20 cellular contexts compared by ENCODE assay signal in the genomic region with DNA sequence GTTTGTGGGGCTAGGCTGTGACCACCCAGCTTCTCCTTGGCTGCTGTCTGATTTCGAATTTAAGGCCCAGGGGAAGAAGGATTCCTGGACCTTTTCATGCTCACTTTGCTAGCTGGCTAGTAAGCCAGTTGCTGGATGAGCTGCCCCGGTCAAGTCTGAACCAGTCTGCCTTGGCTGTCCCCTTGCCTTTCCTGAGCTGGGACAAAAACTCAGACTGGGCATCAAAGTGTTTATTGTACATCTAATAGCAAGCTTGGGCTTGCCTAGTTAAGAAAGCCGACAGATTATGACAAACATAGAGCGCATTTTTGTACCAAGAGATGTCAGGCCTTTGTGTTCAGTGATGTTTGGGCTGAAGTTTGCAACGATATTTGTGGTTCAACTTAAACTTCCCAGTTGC. TPM values are rescaled to one million over a fixed set of nuclear protein-coding genes. Genes with fewer than 3 reads are reported as not detected.
A peak's percentile ranks its signal among the peaks of the same experiment; 100 is the strongest.
DNase-seq lines count a peak whose midpoint lies in the region; ATAC-seq and TF ChIP-seq lines count a peak whose summit lies in the region.
"Had no signal": no experiment of that assay in that cellular context is flagged by ENCODE, and none has a peak within 500 bp of the region (broad histone marks: within the 10 kb centered on the region; RNA-seq: fewer than 3 reads in every experiment).

No MANE protein-coding gene starts in this region.

- H3K27ac Mint-ChIP-seq in osteocyte (ENCODE audit: unreplicated experiment), result no peak overlapping the region

- H3K27ac ChIP-seq in HUES48 (ENCODE audit: low read depth, low read length) (no peak overlapping the region), ascending aorta (no peak overlapping the region), foreskin keratinocyte (no peak overlapping the region)
- H3K27ac ChIP-seq in effector memory CD4-positive, alpha-beta T cell (ENCODE audit: insufficient read depth, low read length, poor library complexity, severe bottlenecking), result no peak overlapping the region
- H3K27ac ChIP-seq: left lung, PC-9, sigmoid colon, SJSA1, tibial artery had no signal

- no peak overlapping the region for H3K9ac ChIP-seq in HUES48 (ENCODE audit: low read depth, low read length)

- peaks cover 4% of the 10 kb centered on the region for H3K4me1 Mint-ChIP-seq in osteocyte (ENCODE audit: unreplicated experiment)

- TF ChIP-seq CTCF in ascending aorta (IDR thresholded peaks at IDR 0.05), result no peak
- no peak for TF ChIP-seq CTCF in foreskin keratinocyte (conservative IDR thresholded peaks at IDR 0.05)
- no peak for TF ChIP-seq CTCF in osteocyte (IDR thresholded peaks at IDR 0.05)
- TF ChIP-seq CTCF in GM10248 (IDR thresholded peaks at IDR 0.05; ENCODE audit: control extremely low read depth, extremely low read depth, low read depth, missing control alignments), result no peak

- CTCF ChIA-PET in GM10248 (lab: Yijun Ruan, JAX), result no interaction called here

- intact Hi-C loops in ascending aorta (cut with DNase I), result loop anchor here (10.0 kb wide), 1 partner anchor 775 kb away; a partner anchor contains a TSS

- H3K36me3 ChIP-seq in HUES48 (ENCODE audit: control insufficient read depth, insufficient read depth, low read length) (no peaks in the 10 kb centered on the region), ascending aorta (no peaks in the 10 kb centered on the region)
- no peaks in the 10 kb centered on the region for H3K36me3 ChIP-seq in effector memory CD4-positive, alpha-beta T cell (ENCODE audit: control insufficient read depth, insufficient read depth, low read length)
- H3K36me3 ChIP-seq: left lung, sigmoid colon, SJSA1, tibial artery had no signal

- POLR2A ChIA-PET in GM10248 (lab: Yijun Ruan, JAX), result no interaction called here

- no peak for DNase-seq in ascending aorta (ENCODE audit: low spot score in 2 of 2)
- DNase-seq in foreskin keratinocyte, result peak; percentile 21 to 48
- DNase-seq in osteocyte (ENCODE audit: extremely low spot score, unreplicated experiment), result no peak
- DNase-seq in NCI-H446 (lab: John Stamatoyannopoulos, UW), result no peak
- DNase-seq in effector memory CD4-positive, alpha-beta T cell, result no peak
- no peak for DNase-seq in LoVo (ENCODE audit: low spot score)
- no peak for DNase-seq in GM10248 (ENCODE audit: extremely low spot score)
- DNase-seq: activated CD4-positive, CD25-positive, alpha-beta regulatory T cell treated with anti-CD3 and anti-CD28 coated beads, Interleukin-2, amount 50 U/mL, for 72 hours; activated naive CD4-positive, alpha-beta T cell treated with anti-CD3 and anti-CD28 coated beads, Interleukin-2, amount 50 U/mL, for 16 hours; activated T-cell treated with anti-CD3 and anti-CD28 coated beads, Interleukin-2, amount 50 U/mL, for 4 hours; foreskin melanocyte; Kasumi-1; PC-9; sigmoid colon; stimulated activated naive CD4-positive, alpha-beta T cell; tibial artery had no signal

- peaks cover 52% of the 10 kb centered on the region for H3K27me3 Mint-ChIP-seq in osteocyte (ENCODE audit: unreplicated experiment)

- no peaks in the 10 kb centered on the region for H3K9me3 ChIP-seq in HUES48 (ENCODE audit: control insufficient read depth, insufficient read depth, low read length)
- H3K9me3 ChIP-seq in ascending aorta, result no peaks in the 10 kb centered on the region
- H3K9me3 ChIP-seq in effector memory CD4-positive, alpha-beta T cell (ENCODE audit: control insufficient read depth, low read length), result no peaks in the 10 kb centered on the region
- H3K9me3 ChIP-seq: sigmoid colon, SJSA1, tibial artery had no signal

- H3K9me3 Mint-ChIP-seq in osteocyte (ENCODE audit: unreplicated experiment), result peaks cover 5% of the 10 kb centered on the region

- H3K4me1 ChIP-seq in HUES48 (ENCODE audit: control insufficient read depth, insufficient read depth, low read length), result peaks cover 16% of the 10 kb centered on the region
- no peaks in the 10 kb centered on the region for H3K4me1 ChIP-seq in ascending aorta
- H3K4me1 ChIP-seq in foreskin keratinocyte, result no peaks in the 10 kb centered on the region
- H3K4me1 ChIP-seq in effector memory CD4-positive, alpha-beta T cell (ENCODE audit: control insufficient read depth, insufficient read depth, low read length, poor library complexity, severe bottlenecking), result no peaks in the 10 kb centered on the region
- H3K4me1 ChIP-seq: left lung, SJSA1 had no signal

- H3K4me3 ChIP-seq in HUES48 (ENCODE audit: low read depth, low read length) (peak overlapping the region; percentile 69), ascending aorta (peak overlapping the region; percentile 53 to 75)
- H3K4me3 ChIP-seq in effector memory CD4-positive, alpha-beta T cell (ENCODE audit: insufficient read depth, low read depth, low read length, poor library complexity, severe bottlenecking), result no peak overlapping the region
- H3K4me3 ChIP-seq: PC-9, SJSA1 had no signal

- peak; percentile 7 for ATAC-seq in foreskin keratinocyte
- ATAC-seq: activated T-cell treated with anti-CD3 and anti-CD28 coated beads, Interleukin-2, amount 50 U/mL, for 4 hours had no signal

- H3K4me3 Mint-ChIP-seq in osteocyte (ENCODE audit: unreplicated experiment), result peak overlapping the region; percentile 19
- H3K4me3 Mint-ChIP-seq: activated T-cell treated with anti-CD3 and anti-CD28 coated beads, Interleukin-2, amount 50 U/mL, for 4 hours had no signal

- peaks cover 33% of the 10 kb centered on the region for H3K27me3 ChIP-seq in HUES48 (ENCODE audit: control insufficient read depth, insufficient read depth, low read length)
- no peaks in the 10 kb centered on the region for H3K27me3 ChIP-seq in ascending aorta
- peaks cover 44% of the 10 kb centered on the region for H3K27me3 ChIP-seq in foreskin keratinocyte
- peaks cover 4% of the 10 kb centered on the region for H3K27me3 ChIP-seq in effector memory CD4-positive, alpha-beta T cell (replicated peaks; ENCODE audit: control insufficient read depth, insufficient read depth, low read length, poor library complexity, severe bottlenecking)

- no peaks in the 10 kb centered on the region for H3K36me3 Mint-ChIP-seq in osteocyte (ENCODE audit: unreplicated experiment)

RNA-seq across cellular contexts. Expression of a gene that starts 0.8 kb away (rescaled TPM):
- total RNA-seq in ascending aorta (not detected), foreskin keratinocyte (not detected in 2 replicates), osteocyte (not detected in 2 replicates)
- not detected in 2 replicates for polyA plus RNA-seq in foreskin keratinocyte
- total RNA-seq: activated T-cell treated with anti-CD3 and anti-CD28 coated beads, Interleukin-2, amount 50 U/mL, for 4 hours; osteoblast; PC-9; SJSA1 had no signal

Comparison
In these comparisons a context has a peak if more than half of its experiments do, and no peak if none do; other contexts are left out.
1. DNase-seq: peak in foreskin keratinocyte (2 of 2); none in ascending aorta (0 of 2), osteocyte (single experiment), NCI-H446 (0 of 2), effector memory CD4-positive, alpha-beta T cell (0 of 3), LoVo (single experiment) and GM10248 (single experiment).